ENCODE assay signal across 2 cellular contexts in the genomic region with DNA sequence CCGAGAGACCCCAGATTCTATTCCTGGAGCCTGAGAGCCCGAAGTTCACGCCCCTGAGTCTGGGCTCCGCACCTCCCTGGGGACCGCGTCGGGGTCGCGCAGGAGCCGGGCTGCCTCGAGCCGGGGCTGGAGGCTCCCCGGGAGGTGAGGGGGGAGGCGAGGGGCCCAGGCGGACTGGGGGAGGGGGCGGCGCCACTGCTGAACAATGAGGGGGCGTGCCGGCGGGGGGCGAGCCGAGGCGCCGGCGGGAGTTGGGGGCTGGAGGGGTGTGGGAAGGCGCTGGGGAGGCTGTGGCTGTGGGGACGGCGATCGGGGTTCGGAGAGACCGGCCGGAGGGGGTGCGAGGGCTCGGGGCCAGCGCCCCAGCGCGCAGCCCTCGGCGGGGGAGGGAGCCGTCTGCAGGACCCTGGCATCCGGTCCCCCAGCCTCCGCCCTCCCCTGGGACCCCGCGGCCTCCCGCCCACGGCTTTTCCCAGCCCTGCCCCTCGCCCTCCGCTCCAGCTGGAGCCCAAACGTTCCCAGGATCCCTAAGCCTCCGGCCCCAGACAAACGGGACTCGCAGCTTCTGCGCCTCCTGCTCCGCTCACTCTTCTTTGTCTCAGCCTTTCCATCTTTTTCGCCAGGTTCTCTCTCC.
A peak's percentile ranks its signal among the peaks of the same experiment; 100 is the strongest.
TF ChIP-seq lines count a peak whose summit lies in the region.

No MANE protein-coding gene starts in this region.

TF ChIP-seq in IMR-90, 13 proteins besides CTCF, POLR2A, EP300 and RAD21:
- peak; percentile 51; the same call in 1 of the 2 replicates for TF ChIP-seq MAZ (IDR thresholded peaks at IDR 0.05; ENCODE audit: borderline replicate concordance, low read depth, low read length)
- TF ChIP-seq MXI1 (IDR thresholded peaks at IDR 0.05; ENCODE audit: borderline replicate concordance, low read depth, low read length) = no peak
- TF ChIP-seq, protein P1, sequence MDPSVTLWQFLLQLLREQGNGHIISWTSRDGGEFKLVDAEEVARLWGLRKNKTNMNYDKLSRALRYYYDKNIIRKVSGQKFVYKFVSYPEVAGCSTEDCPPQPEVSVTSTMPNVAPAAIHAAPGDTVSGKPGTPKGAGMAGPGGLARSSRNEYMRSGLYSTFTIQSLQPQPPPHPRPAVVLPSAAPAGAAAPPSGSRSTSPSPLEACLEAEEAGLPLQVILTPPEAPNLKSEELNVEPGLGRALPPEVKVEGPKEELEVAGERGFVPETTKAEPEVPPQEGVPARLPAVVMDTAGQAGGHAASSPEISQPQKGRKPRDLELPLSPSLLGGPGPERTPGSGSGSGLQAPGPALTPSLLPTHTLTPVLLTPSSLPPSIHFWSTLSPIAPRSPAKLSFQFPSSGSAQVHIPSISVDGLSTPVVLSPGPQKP (IDR thresholded peaks at IDR 0.05; ENCODE audit: borderline replicate concordance, low read depth, low read length) = no peak
- peak; percentile 57; the same call in 1 of the 2 replicates for TF ChIP-seq CHD1 (IDR thresholded peaks at IDR 0.05; ENCODE audit: low read depth, low read length)
- TF ChIP-seq, protein P2, sequence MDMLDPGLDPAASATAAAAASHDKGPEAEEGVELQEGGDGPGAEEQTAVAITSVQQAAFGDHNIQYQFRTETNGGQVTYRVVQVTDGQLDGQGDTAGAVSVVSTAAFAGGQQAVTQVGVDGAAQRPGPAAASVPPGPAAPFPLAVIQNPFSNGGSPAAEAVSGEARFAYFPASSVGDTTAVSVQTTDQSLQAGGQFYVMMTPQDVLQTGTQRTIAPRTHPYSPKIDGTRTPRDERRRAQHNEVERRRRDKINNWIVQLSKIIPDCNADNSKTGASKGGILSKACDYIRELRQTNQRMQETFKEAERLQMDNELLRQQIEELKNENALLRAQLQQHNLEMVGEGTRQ (IDR thresholded peaks at IDR 0.05; ENCODE audit: low read depth, low read length) = peak; percentile 25; the same call in 1 of the 2 replicates
- no peak for TF ChIP-seq CEBPB (IDR thresholded peaks at IDR 0.05; ENCODE audit: low read depth, low read length)
- TF ChIP-seq RFX5 (IDR thresholded peaks at IDR 0.05; ENCODE audit: low read depth, low read length) = no peak
- no peak for TF ChIP-seq SMC3 (IDR thresholded peaks at IDR 0.05; ENCODE audit: low read depth, low read length)
- TF ChIP-seq MAFK (IDR thresholded peaks at IDR 0.05; ENCODE audit: low read depth, low read length) = no peak

TF ChIP-seq in WTC11, 78 proteins besides CTCF, POLR2A, EP300 and RAD21 (continues in another document):
- TF ChIP-seq, protein P3, sequence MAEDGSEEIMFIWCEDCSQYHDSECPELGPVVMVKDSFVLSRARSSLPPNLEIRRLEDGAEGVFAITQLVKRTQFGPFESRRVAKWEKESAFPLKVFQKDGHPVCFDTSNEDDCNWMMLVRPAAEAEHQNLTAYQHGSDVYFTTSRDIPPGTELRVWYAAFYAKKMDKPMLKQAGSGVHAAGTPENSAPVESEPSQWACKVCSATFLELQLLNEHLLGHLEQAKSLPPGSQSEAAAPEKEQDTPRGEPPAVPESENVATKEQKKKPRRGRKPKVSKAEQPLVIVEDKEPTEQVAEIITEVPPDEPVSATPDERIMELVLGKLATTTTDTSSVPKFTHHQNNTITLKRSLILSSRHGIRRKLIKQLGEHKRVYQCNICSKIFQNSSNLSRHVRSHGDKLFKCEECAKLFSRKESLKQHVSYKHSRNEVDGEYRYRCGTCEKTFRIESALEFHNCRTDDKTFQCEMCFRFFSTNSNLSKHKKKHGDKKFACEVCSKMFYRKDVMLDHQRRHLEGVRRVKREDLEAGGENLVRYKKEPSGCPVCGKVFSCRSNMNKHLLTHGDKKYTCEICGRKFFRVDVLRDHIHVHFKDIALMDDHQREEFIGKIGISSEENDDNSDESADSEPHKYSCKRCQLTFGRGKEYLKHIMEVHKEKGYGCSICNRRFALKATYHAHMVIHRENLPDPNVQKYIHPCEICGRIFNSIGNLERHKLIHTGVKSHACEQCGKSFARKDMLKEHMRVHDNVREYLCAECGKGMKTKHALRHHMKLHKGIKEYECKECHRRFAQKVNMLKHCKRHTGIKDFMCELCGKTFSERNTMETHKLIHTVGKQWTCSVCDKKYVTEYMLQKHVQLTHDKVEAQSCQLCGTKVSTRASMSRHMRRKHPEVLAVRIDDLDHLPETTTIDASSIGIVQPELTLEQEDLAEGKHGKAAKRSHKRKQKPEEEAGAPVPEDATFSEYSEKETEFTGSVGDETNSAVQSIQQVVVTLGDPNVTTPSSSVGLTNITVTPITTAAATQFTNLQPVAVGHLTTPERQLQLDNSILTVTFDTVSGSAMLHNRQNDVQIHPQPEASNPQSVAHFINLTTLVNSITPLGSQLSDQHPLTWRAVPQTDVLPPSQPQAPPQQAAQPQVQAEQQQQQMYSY (CRISPR knock-in tag; IDR thresholded peaks at IDR 0.05) = no peak
- TF ChIP-seq ZNF423 (CRISPR knock-in tag; IDR thresholded peaks at IDR 0.05) = no peak
- no peak for TF ChIP-seq NFE2L1 (CRISPR knock-in tag; IDR thresholded peaks at IDR 0.05)
- TF ChIP-seq, protein P2 (CRISPR knock-in tag; IDR thresholded peaks at IDR 0.05) = no peak
- TF ChIP-seq, protein P4, sequence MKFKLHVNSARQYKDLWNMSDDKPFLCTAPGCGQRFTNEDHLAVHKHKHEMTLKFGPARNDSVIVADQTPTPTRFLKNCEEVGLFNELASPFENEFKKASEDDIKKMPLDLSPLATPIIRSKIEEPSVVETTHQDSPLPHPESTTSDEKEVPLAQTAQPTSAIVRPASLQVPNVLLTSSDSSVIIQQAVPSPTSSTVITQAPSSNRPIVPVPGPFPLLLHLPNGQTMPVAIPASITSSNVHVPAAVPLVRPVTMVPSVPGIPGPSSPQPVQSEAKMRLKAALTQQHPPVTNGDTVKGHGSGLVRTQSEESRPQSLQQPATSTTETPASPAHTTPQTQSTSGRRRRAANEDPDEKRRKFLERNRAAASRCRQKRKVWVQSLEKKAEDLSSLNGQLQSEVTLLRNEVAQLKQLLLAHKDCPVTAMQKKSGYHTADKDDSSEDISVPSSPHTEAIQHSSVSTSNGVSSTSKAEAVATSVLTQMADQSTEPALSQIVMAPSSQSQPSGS (CRISPR knock-in tag; IDR thresholded peaks at IDR 0.05; ENCODE audit: borderline replicate concordance, low read depth) = no peak
- TF ChIP-seq, protein P5, sequence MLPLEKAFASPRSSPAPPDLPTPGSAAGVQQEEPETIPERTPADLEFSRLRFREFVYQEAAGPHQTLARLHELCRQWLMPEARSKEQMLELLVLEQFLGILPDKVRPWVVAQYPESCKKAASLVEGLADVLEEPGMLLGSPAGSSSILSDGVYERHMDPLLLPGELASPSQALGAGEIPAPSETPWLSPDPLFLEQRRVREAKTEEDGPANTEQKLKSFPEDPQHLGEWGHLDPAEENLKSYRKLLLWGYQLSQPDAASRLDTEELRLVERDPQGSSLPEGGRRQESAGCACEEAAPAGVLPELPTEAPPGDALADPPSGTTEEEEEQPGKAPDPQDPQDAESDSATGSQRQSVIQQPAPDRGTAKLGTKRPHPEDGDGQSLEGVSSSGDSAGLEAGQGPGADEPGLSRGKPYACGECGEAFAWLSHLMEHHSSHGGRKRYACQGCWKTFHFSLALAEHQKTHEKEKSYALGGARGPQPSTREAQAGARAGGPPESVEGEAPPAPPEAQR (CRISPR knock-in tag; IDR thresholded peaks at IDR 0.05) = no peak
- TF ChIP-seq ETV6 (CRISPR knock-in tag; IDR thresholded peaks at IDR 0.05) = no peak
- TF ChIP-seq, protein P6, sequence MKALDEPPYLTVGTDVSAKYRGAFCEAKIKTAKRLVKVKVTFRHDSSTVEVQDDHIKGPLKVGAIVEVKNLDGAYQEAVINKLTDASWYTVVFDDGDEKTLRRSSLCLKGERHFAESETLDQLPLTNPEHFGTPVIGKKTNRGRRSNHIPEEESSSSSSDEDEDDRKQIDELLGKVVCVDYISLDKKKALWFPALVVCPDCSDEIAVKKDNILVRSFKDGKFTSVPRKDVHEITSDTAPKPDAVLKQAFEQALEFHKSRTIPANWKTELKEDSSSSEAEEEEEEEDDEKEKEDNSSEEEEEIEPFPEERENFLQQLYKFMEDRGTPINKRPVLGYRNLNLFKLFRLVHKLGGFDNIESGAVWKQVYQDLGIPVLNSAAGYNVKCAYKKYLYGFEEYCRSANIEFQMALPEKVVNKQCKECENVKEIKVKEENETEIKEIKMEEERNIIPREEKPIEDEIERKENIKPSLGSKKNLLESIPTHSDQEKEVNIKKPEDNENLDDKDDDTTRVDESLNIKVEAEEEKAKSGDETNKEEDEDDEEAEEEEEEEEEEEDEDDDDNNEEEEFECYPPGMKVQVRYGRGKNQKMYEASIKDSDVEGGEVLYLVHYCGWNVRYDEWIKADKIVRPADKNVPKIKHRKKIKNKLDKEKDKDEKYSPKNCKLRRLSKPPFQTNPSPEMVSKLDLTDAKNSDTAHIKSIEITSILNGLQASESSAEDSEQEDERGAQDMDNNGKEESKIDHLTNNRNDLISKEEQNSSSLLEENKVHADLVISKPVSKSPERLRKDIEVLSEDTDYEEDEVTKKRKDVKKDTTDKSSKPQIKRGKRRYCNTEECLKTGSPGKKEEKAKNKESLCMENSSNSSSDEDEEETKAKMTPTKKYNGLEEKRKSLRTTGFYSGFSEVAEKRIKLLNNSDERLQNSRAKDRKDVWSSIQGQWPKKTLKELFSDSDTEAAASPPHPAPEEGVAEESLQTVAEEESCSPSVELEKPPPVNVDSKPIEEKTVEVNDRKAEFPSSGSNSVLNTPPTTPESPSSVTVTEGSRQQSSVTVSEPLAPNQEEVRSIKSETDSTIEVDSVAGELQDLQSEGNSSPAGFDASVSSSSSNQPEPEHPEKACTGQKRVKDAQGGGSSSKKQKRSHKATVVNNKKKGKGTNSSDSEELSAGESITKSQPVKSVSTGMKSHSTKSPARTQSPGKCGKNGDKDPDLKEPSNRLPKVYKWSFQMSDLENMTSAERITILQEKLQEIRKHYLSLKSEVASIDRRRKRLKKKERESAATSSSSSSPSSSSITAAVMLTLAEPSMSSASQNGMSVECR (CRISPR knock-in tag; IDR thresholded peaks at IDR 0.05; ENCODE audit: borderline replicate concordance) = peak; percentile 53; the same call in 1 of the 2 replicates
- no peak for TF ChIP-seq GTF2I (CRISPR knock-in tag; conservative IDR thresholded peaks at IDR 0.05)
- TF ChIP-seq JAZF1 (CRISPR knock-in tag; IDR thresholded peaks at IDR 0.05) = no peak
- TF ChIP-seq TCF7 (CRISPR knock-in tag; IDR thresholded peaks at IDR 0.05; ENCODE audit: low read depth) = no peak
- no peak for TF ChIP-seq FOXJ3 (CRISPR knock-in tag; IDR thresholded peaks at IDR 0.05; ENCODE audit: borderline replicate concordance)
- TF ChIP-seq, protein P7, sequence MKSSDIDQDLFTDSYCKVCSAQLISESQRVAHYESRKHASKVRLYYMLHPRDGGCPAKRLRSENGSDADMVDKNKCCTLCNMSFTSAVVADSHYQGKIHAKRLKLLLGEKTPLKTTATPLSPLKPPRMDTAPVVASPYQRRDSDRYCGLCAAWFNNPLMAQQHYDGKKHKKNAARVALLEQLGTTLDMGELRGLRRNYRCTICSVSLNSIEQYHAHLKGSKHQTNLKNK (CRISPR knock-in tag; IDR thresholded peaks at IDR 0.05) = no peak
- no peak for TF ChIP-seq SMAD4 (CRISPR knock-in tag; IDR thresholded peaks at IDR 0.05)
- TF ChIP-seq, protein P8, sequence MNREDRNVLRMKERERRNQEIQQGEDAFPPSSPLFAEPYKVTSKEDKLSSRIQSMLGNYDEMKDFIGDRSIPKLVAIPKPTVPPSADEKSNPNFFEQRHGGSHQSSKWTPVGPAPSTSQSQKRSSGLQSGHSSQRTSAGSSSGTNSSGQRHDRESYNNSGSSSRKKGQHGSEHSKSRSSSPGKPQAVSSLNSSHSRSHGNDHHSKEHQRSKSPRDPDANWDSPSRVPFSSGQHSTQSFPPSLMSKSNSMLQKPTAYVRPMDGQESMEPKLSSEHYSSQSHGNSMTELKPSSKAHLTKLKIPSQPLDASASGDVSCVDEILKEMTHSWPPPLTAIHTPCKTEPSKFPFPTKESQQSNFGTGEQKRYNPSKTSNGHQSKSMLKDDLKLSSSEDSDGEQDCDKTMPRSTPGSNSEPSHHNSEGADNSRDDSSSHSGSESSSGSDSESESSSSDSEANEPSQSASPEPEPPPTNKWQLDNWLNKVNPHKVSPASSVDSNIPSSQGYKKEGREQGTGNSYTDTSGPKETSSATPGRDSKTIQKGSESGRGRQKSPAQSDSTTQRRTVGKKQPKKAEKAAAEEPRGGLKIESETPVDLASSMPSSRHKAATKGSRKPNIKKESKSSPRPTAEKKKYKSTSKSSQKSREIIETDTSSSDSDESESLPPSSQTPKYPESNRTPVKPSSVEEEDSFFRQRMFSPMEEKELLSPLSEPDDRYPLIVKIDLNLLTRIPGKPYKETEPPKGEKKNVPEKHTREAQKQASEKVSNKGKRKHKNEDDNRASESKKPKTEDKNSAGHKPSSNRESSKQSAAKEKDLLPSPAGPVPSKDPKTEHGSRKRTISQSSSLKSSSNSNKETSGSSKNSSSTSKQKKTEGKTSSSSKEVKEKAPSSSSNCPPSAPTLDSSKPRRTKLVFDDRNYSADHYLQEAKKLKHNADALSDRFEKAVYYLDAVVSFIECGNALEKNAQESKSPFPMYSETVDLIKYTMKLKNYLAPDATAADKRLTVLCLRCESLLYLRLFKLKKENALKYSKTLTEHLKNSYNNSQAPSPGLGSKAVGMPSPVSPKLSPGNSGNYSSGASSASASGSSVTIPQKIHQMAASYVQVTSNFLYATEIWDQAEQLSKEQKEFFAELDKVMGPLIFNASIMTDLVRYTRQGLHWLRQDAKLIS (CRISPR knock-in tag; IDR thresholded peaks at IDR 0.05; ENCODE audit: borderline replicate concordance) = no peak
- TF ChIP-seq, protein P9, sequence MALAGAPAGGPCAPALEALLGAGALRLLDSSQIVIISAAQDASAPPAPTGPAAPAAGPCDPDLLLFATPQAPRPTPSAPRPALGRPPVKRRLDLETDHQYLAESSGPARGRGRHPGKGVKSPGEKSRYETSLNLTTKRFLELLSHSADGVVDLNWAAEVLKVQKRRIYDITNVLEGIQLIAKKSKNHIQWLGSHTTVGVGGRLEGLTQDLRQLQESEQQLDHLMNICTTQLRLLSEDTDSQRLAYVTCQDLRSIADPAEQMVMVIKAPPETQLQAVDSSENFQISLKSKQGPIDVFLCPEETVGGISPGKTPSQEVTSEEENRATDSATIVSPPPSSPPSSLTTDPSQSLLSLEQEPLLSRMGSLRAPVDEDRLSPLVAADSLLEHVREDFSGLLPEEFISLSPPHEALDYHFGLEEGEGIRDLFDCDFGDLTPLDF (CRISPR knock-in tag; IDR thresholded peaks at IDR 0.05) = no peak
- TF ChIP-seq RORB (CRISPR knock-in tag; IDR thresholded peaks at IDR 0.05) = no peak
- TF ChIP-seq ZNF396 (CRISPR knock-in tag; IDR thresholded peaks at IDR 0.05; ENCODE audit: borderline replicate concordance) = no peak
- TF ChIP-seq KAT7 (CRISPR knock-in tag; IDR thresholded peaks at IDR 0.05; ENCODE audit: borderline replicate concordance) = no peak
- TF ChIP-seq TEAD1 (CRISPR knock-in tag; IDR thresholded peaks at IDR 0.05) = peak; percentile 14; the same call in 1 of the 2 replicates
- TF ChIP-seq, protein P10, sequence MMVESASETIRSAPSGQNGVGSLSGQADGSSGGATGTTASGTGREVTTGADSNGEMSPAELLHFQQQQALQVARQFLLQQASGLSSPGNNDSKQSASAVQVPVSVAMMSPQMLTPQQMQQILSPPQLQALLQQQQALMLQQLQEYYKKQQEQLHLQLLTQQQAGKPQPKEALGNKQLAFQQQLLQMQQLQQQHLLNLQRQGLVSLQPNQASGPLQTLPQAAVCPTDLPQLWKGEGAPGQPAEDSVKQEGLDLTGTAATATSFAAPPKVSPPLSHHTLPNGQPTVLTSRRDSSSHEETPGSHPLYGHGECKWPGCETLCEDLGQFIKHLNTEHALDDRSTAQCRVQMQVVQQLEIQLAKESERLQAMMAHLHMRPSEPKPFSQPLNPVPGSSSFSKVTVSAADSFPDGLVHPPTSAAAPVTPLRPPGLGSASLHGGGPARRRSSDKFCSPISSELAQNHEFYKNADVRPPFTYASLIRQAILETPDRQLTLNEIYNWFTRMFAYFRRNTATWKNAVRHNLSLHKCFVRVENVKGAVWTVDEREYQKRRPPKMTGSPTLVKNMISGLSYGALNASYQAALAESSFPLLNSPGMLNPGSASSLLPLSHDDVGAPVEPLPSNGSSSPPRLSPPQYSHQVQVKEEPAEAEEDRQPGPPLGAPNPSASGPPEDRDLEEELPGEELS (CRISPR knock-in tag; IDR thresholded peaks at IDR 0.05) = no peak
